8 cellular contexts compared by ENCODE assay signal in genomic region chr10:73773152-73773879, GRCh38. TPM values are rescaled to one million over a fixed set of nuclear protein-coding genes. Genes with fewer than 3 reads are reported as not detected.
DNase-seq lines count a peak whose midpoint lies in the region; ATAC-seq and TF ChIP-seq lines count a peak whose summit lies in the region.

No MANE protein-coding gene starts in this region.

- H3K9me3 ChIP-seq in cardiac muscle cell (ENCODE audit: low read depth): no peaks in the 10 kb centered on the region
- no peaks in the 10 kb centered on the region for H3K9me3 ChIP-seq in SJCRH30 (replicated peaks)
- no peaks in the 10 kb centered on the region for H3K9me3 ChIP-seq in neural progenitor cell (ENCODE audit: low read depth)

- peaks cover 21% of the 10 kb centered on the region for H3K27me3 Mint-ChIP-seq in endothelial cell (ENCODE audit: unreplicated experiment)
- peaks cover 4% of the 10 kb centered on the region for H3K27me3 Mint-ChIP-seq in neural progenitor cell (ENCODE audit: insufficient read depth, low read depth)

- in situ Hi-C loops in G401 (cut with HindIII; ENCODE audit: low sequenced_read_pairs): no loop called here

- no peak overlapping the region for H3K9ac ChIP-seq in neural progenitor cell

- H3K9me3 Mint-ChIP-seq in endothelial cell (ENCODE audit: unreplicated experiment) (no peaks in the 10 kb centered on the region), neural progenitor cell (no peaks in the 10 kb centered on the region)

- peak overlapping the region; percentile 97 for H3K4me3 Mint-ChIP-seq in endothelial cell (ENCODE audit: unreplicated experiment)
- peak overlapping the region; percentile 96 for H3K4me3 Mint-ChIP-seq in neural progenitor cell

- H3K4me3 ChIP-seq in cardiac muscle cell: peak overlapping the region; percentile 77
- H3K4me3 ChIP-seq in SJCRH30: peak overlapping the region; percentile 72
- H3K4me3 ChIP-seq in neural progenitor cell: peak overlapping the region; percentile 83

- H2AFZ ChIP-seq in neural progenitor cell (replicated peaks): no peak overlapping the region

- H3K36me3 Mint-ChIP-seq in endothelial cell (ENCODE audit: low read depth, unreplicated experiment) (peaks cover 57% of the 10 kb centered on the region), neural progenitor cell (peaks cover 34% of the 10 kb centered on the region)

- DNase-seq in cardiac muscle cell (ENCODE audit: low read depth in 1 of 2, low spot score in 1 of 2): peak in 1 of 2 donors; percentile 9
- DNase-seq in Right ventricle myocardium inferior (ENCODE audit: missing footprints): no peak
- DNase-seq in SJCRH30: no peak
- no peak for DNase-seq in endothelial cell (ENCODE audit: low spot score)
- no peak for DNase-seq in neural progenitor cell (ENCODE audit: low spot score)
- no peak for DNase-seq in G401 (ENCODE audit: low spot score)
- no peak for DNase-seq in mucosa of gallbladder (ENCODE audit: low spot score)

- H3K27ac Mint-ChIP-seq in endothelial cell (ENCODE audit: unreplicated experiment): peak overlapping the region; percentile 83
- H3K27ac Mint-ChIP-seq in neural progenitor cell: no peak overlapping the region

- peaks cover 9% of the 10 kb centered on the region for H3K4me1 ChIP-seq in cardiac muscle cell (ENCODE audit: low read depth)
- peaks cover 5% of the 10 kb centered on the region for H3K4me1 ChIP-seq in SJCRH30
- peaks cover 30% of the 10 kb centered on the region for H3K4me1 ChIP-seq in neural progenitor cell

- intact Hi-C loops in Right ventricle myocardium inferior (cut with DNase I): no loop called here

- H3K27me3 ChIP-seq in cardiac muscle cell (no peaks in the 10 kb centered on the region), SJCRH30 (no peaks in the 10 kb centered on the region), neural progenitor cell (no peaks in the 10 kb centered on the region)

- TF ChIP-seq CTCF in cardiac muscle cell (IDR thresholded peaks at IDR 0.05; ENCODE audit: low read depth, low read length) (no peak), endothelial cell (IDR thresholded peaks at IDR 0.05; ENCODE audit: unreplicated experiment) (no peak), neural progenitor cell (IDR thresholded peaks at IDR 0.05) (no peak)

- H3K79me2 ChIP-seq in neural progenitor cell (ENCODE audit: low read depth): peaks cover 47% of the 10 kb centered on the region

- H3K4me2 ChIP-seq in neural progenitor cell: peak overlapping the region; percentile 90

- H3F3A ChIP-seq in neural progenitor cell (ENCODE audit: low read depth): peaks cover 52% of the 10 kb centered on the region

- ATAC-seq in Right ventricle myocardium inferior (no peak), GM18520 (IDR thresholded peaks at IDR 0.05; ENCODE audit: unreplicated experiment) (no peak)

- peaks cover 28% of the 10 kb centered on the region for H3K36me3 ChIP-seq in cardiac muscle cell
- peaks cover 37% of the 10 kb centered on the region for H3K36me3 ChIP-seq in SJCRH30
- no peaks in the 10 kb centered on the region for H3K36me3 ChIP-seq in neural progenitor cell

- H4K20me1 ChIP-seq in neural progenitor cell (ENCODE audit: low read depth): peaks cover 26% of the 10 kb centered on the region

- H3K27ac ChIP-seq in cardiac muscle cell (peak overlapping the region; percentile 90), SJCRH30 (no peak overlapping the region; the same call in 1 of the 2 replicates), neural progenitor cell (no peak overlapping the region)

- H3K4me1 Mint-ChIP-seq in endothelial cell (ENCODE audit: unreplicated experiment) (peaks cover 41% of the 10 kb centered on the region), neural progenitor cell (peaks cover 36% of the 10 kb centered on the region)

RNA-seq across cellular contexts. Expression of gene CHCHD1, which starts 8.5 kb away (rescaled TPM):
- total RNA-seq in cardiac muscle cell (37.8 and 42.5 TPM in 2 replicates), Right ventricle myocardium inferior (30.8 TPM), endothelial cell (ENCODE audit: unreplicated experiment) (22.5 TPM), neural progenitor cell (ENCODE audit: low replicate concordance) (51.3 and 66.7 TPM in 2 replicates), mucosa of gallbladder (28.0 TPM)
- 81.8 and 83.2 TPM in 2 replicates for polyA plus RNA-seq in cardiac muscle cell
- 78.2 and 79.1 TPM in 2 replicates for total RNA-seq in SJCRH30 (2014; rRNA removed; shearing (Covaris generic))
- total RNA-seq in G401 (2014; rRNA removed; shearing (Covaris generic)): 65.5 and 76.8 TPM in 2 replicates

RNA-seq across cellular contexts. Expression of gene ZSWIM8, which starts 12.1 kb away (rescaled TPM):
- 89.3 and 115 TPM in 2 replicates for total RNA-seq in cardiac muscle cell
- 37.1 and 63.7 TPM in 2 replicates for polyA plus RNA-seq in cardiac muscle cell
- 45.3 TPM for total RNA-seq in Right ventricle myocardium inferior
- total RNA-seq in SJCRH30 (2014; rRNA removed; shearing (Covaris generic)): 36.5 and 41.1 TPM in 2 replicates
- 176 TPM for total RNA-seq in endothelial cell (ENCODE audit: unreplicated experiment)
- total RNA-seq in neural progenitor cell (ENCODE audit: low replicate concordance): 30.5 and 38.1 TPM in 2 replicates
- 22.8 and 30.6 TPM in 2 replicates for total RNA-seq in G401 (2014; rRNA removed; shearing (Covaris generic))
- 170 TPM for total RNA-seq in mucosa of gallbladder

RNA-seq across cellular contexts. Expression of gene SEC24C, which starts 29.1 kb away (rescaled TPM):
- total RNA-seq in cardiac muscle cell: 68.6 and 68.7 TPM in 2 replicates
- polyA plus RNA-seq in cardiac muscle cell: 56.6 and 65.2 TPM in 2 replicates
- total RNA-seq in Right ventricle myocardium inferior: 46.4 TPM
- total RNA-seq in SJCRH30 (2014; rRNA removed; shearing (Covaris generic)): 89.4 and 92.2 TPM in 2 replicates
- total RNA-seq in endothelial cell (ENCODE audit: unreplicated experiment): 102 TPM
- 36.0 and 50.4 TPM in 2 replicates for total RNA-seq in neural progenitor cell (ENCODE audit: low replicate concordance)
- total RNA-seq in G401 (2014; rRNA removed; shearing (Covaris generic)): 49.0 and 54.4 TPM in 2 replicates
- 90.1 TPM for total RNA-seq in mucosa of gallbladder

RNA-seq across cellular contexts. Expression of gene NDST2, which starts 38.1 kb away (rescaled TPM):
- total RNA-seq in cardiac muscle cell (23.7 and 61.2 TPM in 2 replicates), Right ventricle myocardium inferior (10.5 TPM), endothelial cell (ENCODE audit: unreplicated experiment) (32.8 TPM), neural progenitor cell (ENCODE audit: low replicate concordance) (12.4 and 32.1 TPM in 2 replicates), mucosa of gallbladder (41.9 TPM)
- 16.6 and 21.6 TPM in 2 replicates for polyA plus RNA-seq in cardiac muscle cell
- 19.6 and 24.5 TPM in 2 replicates for total RNA-seq in SJCRH30 (2014; rRNA removed; shearing (Covaris generic))
- 3.7 and 6.9 TPM in 2 replicates for total RNA-seq in G401 (2014; rRNA removed; shearing (Covaris generic))
